9 cellular contexts compared by ENCODE assay signal in the genomic region with DNA sequence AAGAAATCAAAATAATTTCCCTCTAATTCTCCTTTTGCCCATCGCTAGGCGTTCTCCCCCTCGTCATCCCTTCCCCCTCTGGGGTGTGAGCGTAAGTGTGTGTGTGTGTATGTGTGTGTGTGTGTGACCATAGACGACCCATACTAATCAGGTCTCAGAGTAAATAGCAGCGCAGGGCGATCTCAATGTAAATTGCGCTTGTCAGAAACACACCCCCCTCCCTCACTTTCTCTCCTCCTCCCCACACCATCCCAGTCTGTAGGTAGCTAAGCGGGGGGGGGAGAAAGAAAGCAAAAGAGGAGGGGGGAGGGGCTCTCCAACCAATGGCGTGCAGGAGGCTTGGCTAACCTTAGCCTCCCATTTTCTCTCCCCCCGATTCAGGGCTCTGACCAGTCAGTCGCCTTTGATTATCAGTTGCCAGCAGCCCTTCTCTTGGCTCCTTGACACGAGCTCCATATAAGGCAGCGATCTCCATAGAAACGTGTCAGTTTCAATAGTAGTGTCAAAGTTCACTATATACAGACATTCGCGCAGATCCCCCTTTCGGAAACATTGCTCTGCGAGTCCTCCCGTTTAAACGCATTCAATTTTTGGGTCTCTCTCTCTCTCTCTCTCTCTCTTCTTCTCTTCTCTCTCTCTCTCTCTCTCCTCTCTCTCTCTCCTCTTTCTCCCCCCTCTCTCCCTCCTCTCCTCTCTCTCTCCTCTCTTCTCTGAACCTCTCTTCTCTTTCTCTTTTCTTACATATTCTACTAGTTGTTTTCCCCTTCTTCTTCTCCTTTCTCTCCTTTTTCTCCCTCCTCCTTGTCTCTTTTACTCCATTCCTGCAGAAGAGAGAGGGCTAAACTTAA. TPM values are rescaled to one million over a fixed set of nuclear protein-coding genes. Genes with fewer than 3 reads are reported as not detected.
A peak's percentile ranks its signal among the peaks of the same experiment; 100 is the strongest.
DNase-seq lines count a peak whose midpoint lies in the region; ATAC-seq and TF ChIP-seq lines count a peak whose summit lies in the region.
"Had no signal": no experiment of that assay in that cellular context is flagged by ENCODE, and none has a peak within 500 bp of the region (broad histone marks: within the 10 kb centered on the region; RNA-seq: fewer than 3 reads in every experiment).

A gene (plus strand): TSS at position 546 of the 848 bp plus-strand sequence. CDS start 1,802 bp downstream, outside the sequence.

- H3K27ac ChIP-seq in BLaER1 treated with 17β-estradiol and CSF1 and Interleukin-3, amounts not matched to agents 10 nM and 100 nM: no peak within 1 kb of the TSS
- H3K27ac ChIP-seq in HEK293 (ENCODE audit: extremely low read depth, low read depth, low read length) (peak within 1 kb of the TSS; percentile 97), angular gyrus (ENCODE audit: low read depth, low read length) (peak within 1 kb of the TSS; percentile 78), iPS DF 6.9 (ENCODE audit: low read length) (no peak within 1 kb of the TSS), sigmoid colon (peak within 1 kb of the TSS; percentile 66 to 90 (median 73))

- peaks cover 0 to 7% (median 6%) of the 10 kb centered on the region in 11 experiments; a peak in 12 of 22 replicates for H3K9me3 ChIP-seq in BLaER1 treated with 17β-estradiol and CSF1 and Interleukin-3, amounts not matched to agents 10 nM and 100 nM (replicated peaks in 1 of 11)
- H3K9me3 ChIP-seq in HEK293 (ENCODE audit: control insufficient read depth, insufficient read depth, low read depth, low read length): no peaks in the 10 kb centered on the region
- no peaks in the 10 kb centered on the region for H3K9me3 ChIP-seq in iPS DF 6.9 (ENCODE audit: control insufficient read depth, insufficient read depth, low read length)
- no peaks in the 10 kb centered on the region for H3K9me3 ChIP-seq in sigmoid colon

- peaks cover 30 to 42% (median 37%) of the 10 kb centered on the region in 10 experiments for H3K4me1 ChIP-seq in BLaER1 treated with 17β-estradiol and CSF1 and Interleukin-3, amounts not matched to agents 10 nM and 100 nM
- H3K4me1 ChIP-seq in HEK293 (ENCODE audit: control insufficient read depth, insufficient read depth, low read length) (peaks cover 7% of the 10 kb centered on the region; the same call in 1 of the 2 replicates), iPS DF 6.9 (ENCODE audit: control insufficient read depth, insufficient read depth, low read length) (0 out of 2 replicates have a peak, but pooled peaks cover 2% of the 10 kb centered on the region), sigmoid colon (peaks cover 0 to 52% (median 48%) of the 10 kb centered on the region in 4 donors)

- no CpG with 5 or more reads among the region's 21 CpGs for WGBS in iPS DF 6.9 (ENCODE audit: insufficient coverage, insufficient read length)
- WGBS in sigmoid colon, 2 donors: 0 to 4% methylated on average over 21 of the region's 21 CpGs

- TF ChIP-seq EP300 in sigmoid colon (IDR thresholded peaks at IDR 0.05): no peak

- peaks cover 95 to 100% (median 100%) of the 10 kb centered on the region in 11 experiments for H3K27me3 ChIP-seq in BLaER1 treated with 17β-estradiol and CSF1 and Interleukin-3, amounts not matched to agents 10 nM and 100 nM
- H3K27me3 ChIP-seq in iPS DF 6.9 (ENCODE audit: control insufficient read depth, insufficient read depth, low read length): peaks cover 63% of the 10 kb centered on the region
- H3K27me3 ChIP-seq in sigmoid colon: peaks cover 9 to 92% (median 49%) of the 10 kb centered on the region in 3 donors

- H4K20me1 ChIP-seq in BLaER1 treated with 17β-estradiol and CSF1 and Interleukin-3, amounts not matched to agents 10 nM and 100 nM: peaks cover 0 to 89% (median 78%) of the 10 kb centered on the region in 11 experiments; a peak in 20 of 22 replicates

- TF ChIP-seq CTCF in HEK293 (tag by site-specific recombination; IDR thresholded peaks at IDR 0.05) (0 out of 2 replicates have a peak, but pooled peaks have one; percentile 15), sigmoid colon (IDR thresholded peaks at IDR 0.05) (peak in 3 of 4 experiments; percentile 53 to 92 (median 90))

- ATAC-seq in GM18870 (IDR thresholded peaks at IDR 0.05; ENCODE audit: unreplicated experiment): no peak

- H3K9ac ChIP-seq in BLaER1 treated with 17β-estradiol and CSF1 and Interleukin-3, amounts not matched to agents 10 nM and 100 nM: peak within 1 kb of the TSS in 2 of 11 experiments; percentile 44 to 52; a peak in 2 of 22 replicates

- peak within 1 kb of the TSS; percentile 30 to 70 (median 58) for H3K4me3 ChIP-seq in BLaER1 treated with 17β-estradiol and CSF1 and Interleukin-3, amounts not matched to agents 10 nM and 100 nM
- H3K4me3 ChIP-seq in HEK293 (ENCODE audit: low read depth, low read length) (peak within 1 kb of the TSS; percentile 78), iPS DF 6.9 (ENCODE audit: low read length) (peak within 1 kb of the TSS; percentile 32; the same call in 1 of the 2 replicates), sigmoid colon (peak within 1 kb of the TSS; percentile 39 to 63 (median 58))

- POLR2A ChIA-PET in HEK293 (lab: Yijun Ruan, JAX): interaction anchor here (0.5 to 1.7 kb wide), 23 partner anchors 13 to 1941 kb away, joined by 3 to 24 read pairs (median 4); no protein-coding TSS in a partner anchor

- no peaks in the 10 kb centered on the region for H3K36me3 ChIP-seq in BLaER1 treated with 17β-estradiol and CSF1 and Interleukin-3, amounts not matched to agents 10 nM and 100 nM
- H3K36me3 ChIP-seq in HEK293 (ENCODE audit: control insufficient read depth in 2 of 2, insufficient read depth in 1 of 2, low read length in 2 of 2) (peaks cover 0 to 5% of the 10 kb centered on the region in 2 experiments; a peak in 2 of 3 replicates), iPS DF 6.9 (ENCODE audit: control insufficient read depth, insufficient read depth, low read length) (no peaks in the 10 kb centered on the region; the same call in 1 of the 2 replicates), sigmoid colon (no peaks in the 10 kb centered on the region)

- intact Hi-C loops in sigmoid colon (cut with DNase I): loop anchor here (5.0 to 10.0 kb wide), 3 partner anchors 39 to 532 kb away; a partner anchor contains a TSS

- TF ChIP-seq POLR2A in sigmoid colon (IDR thresholded peaks at IDR 0.05): no peak

- CTCF ChIA-PET in HEK293 (lab: Yijun Ruan, JAX): interaction anchor here (0.5 to 1.6 kb wide), 16 partner anchors 15 to 1290 kb away, joined by 3 to 12 read pairs (median 4); no protein-coding TSS in a partner anchor

- DNase-seq in NCI-H446 (lab: John Stamatoyannopoulos, UW) (peak; percentile 85 to 90), iPS DF 6.9 (ENCODE audit: low read depth, low spot score) (no peak), sigmoid colon (peak; percentile 94), SKM-1 (lab: John Stamatoyannopoulos, UW; ENCODE audit: unreplicated experiment) (no peak)

- H3K4me2 ChIP-seq in BLaER1 treated with 17β-estradiol and CSF1 and Interleukin-3, amounts not matched to agents 10 nM and 100 nM: peak within 1 kb of the TSS; percentile 59 to 99 (median 91)

TF ChIP-seq in HEK293, 187 proteins besides CTCF, POLR2A, EP300 and RAD21 (continues in another document):
- TF ChIP-seq, protein P1, sequence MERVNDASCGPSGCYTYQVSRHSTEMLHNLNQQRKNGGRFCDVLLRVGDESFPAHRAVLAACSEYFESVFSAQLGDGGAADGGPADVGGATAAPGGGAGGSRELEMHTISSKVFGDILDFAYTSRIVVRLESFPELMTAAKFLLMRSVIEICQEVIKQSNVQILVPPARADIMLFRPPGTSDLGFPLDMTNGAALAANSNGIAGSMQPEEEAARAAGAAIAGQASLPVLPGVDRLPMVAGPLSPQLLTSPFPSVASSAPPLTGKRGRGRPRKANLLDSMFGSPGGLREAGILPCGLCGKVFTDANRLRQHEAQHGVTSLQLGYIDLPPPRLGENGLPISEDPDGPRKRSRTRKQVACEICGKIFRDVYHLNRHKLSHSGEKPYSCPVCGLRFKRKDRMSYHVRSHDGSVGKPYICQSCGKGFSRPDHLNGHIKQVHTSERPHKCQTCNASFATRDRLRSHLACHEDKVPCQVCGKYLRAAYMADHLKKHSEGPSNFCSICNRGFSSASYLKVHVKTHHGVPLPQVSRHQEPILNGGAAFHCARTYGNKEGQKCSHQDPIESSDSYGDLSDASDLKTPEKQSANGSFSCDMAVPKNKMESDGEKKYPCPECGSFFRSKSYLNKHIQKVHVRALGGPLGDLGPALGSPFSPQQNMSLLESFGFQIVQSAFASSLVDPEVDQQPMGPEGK (tag by site-specific recombination; IDR thresholded peaks at IDR 0.05): peak; percentile 100
- TF ChIP-seq ZNF561 (tag by site-specific recombination; IDR thresholded peaks at IDR 0.05; ENCODE audit: borderline replicate concordance) (peak; percentile 98), SP3 (tag by site-specific recombination; IDR thresholded peaks at IDR 0.05) (peak; percentile 71), ZNF610 (tag by site-specific recombination; IDR thresholded peaks at IDR 0.05; ENCODE audit: borderline replicate concordance) (peak; percentile 87), ZNF138 (tag by site-specific recombination; IDR thresholded peaks at IDR 0.05; ENCODE audit: borderline replicate concordance) (no peak), ZNF600 (tag by site-specific recombination; IDR thresholded peaks at IDR 0.05) (peak; percentile 68)
- TF ChIP-seq, protein P2, sequence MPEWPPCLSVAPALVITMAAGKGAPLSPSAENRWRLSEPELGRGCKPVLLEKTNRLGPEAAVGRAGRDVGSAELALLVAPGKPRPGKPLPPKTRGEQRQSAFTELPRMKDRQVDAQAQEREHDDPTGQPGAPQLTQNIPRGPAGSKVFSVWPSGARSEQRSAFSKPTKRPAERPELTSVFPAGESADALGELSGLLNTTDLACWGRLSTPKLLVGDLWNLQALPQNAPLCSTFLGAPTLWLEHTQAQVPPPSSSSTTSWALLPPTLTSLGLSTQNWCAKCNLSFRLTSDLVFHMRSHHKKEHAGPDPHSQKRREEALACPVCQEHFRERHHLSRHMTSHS (tag by site-specific recombination; IDR thresholded peaks at IDR 0.05): peak; percentile 74; the same call in 1 of the 2 replicates
- TF ChIP-seq, protein P3, sequence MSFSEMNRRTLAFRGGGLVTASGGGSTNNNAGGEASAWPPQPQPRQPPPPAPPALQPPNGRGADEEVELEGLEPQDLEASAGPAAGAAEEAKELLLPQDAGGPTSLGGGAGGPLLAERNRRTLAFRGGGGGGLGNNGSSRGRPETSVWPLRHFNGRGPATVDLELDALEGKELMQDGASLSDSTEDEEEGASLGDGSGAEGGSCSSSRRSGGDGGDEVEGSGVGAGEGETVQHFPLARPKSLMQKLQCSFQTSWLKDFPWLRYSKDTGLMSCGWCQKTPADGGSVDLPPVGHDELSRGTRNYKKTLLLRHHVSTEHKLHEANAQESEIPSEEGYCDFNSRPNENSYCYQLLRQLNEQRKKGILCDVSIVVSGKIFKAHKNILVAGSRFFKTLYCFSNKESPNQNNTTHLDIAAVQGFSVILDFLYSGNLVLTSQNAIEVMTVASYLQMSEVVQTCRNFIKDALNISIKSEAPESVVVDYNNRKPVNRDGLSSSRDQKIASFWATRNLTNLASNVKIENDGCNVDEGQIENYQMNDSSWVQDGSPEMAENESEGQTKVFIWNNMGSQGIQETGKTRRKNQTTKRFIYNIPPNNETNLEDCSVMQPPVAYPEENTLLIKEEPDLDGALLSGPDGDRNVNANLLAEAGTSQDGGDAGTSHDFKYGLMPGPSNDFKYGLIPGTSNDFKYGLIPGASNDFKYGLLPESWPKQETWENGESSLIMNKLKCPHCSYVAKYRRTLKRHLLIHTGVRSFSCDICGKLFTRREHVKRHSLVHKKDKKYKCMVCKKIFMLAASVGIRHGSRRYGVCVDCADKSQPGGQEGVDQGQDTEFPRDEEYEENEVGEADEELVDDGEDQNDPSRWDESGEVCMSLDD (tag by site-specific recombination; IDR thresholded peaks at IDR 0.05): peak; percentile 90

RNA-seq across cellular contexts. Expression of the gene that starts here (rescaled TPM):
- total RNA-seq in sigmoid colon: 10 to 100 TPM; 16.3 to 24.1 (median 17.5) TPM
- polyA plus RNA-seq in sigmoid colon: 1 to 10 TPM; 1.4 to 8.4 (median 7.6) TPM
- total RNA-seq: T-helper 1 cell treated with Interleukin-12 subunit alpha and Interleukin-12 subunit beta and Interleukin-4 antibody, amounts not matched to agents 30 ng/mL and 1 ng/mL, for 36 hours had no signal

Comparison
In these comparisons a context has a peak if more than half of its experiments do, and no peak if none do; other contexts are left out.
1. H3K27ac ChIP-seq: peak in HEK293 (single experiment), angular gyrus (single experiment) and sigmoid colon (4 of 4); none in BLaER1 treated with 17β-estradiol and CSF1 and Interleukin-3, amounts not matched to agents 10 nM and 100 nM (0 of 11) and iPS DF 6.9 (single experiment).
2. DNase-seq: peak in NCI-H446 (2 of 2) and sigmoid colon (single experiment); none in iPS DF 6.9 (single experiment) and SKM-1 (single experiment).
3. Peak in every context shown above with its lines, with median percentiles within 50 percentile points of each other: H3K4me3 ChIP-seq.